11 cellular contexts compared by ENCODE assay signal in genomic region chr14:104197449-104198247, GRCh38. TPM values are rescaled to one million over a fixed set of nuclear protein-coding genes. Genes with fewer than 3 reads are reported as not detected.
"Had no signal": no experiment of that assay in that cellular context is flagged by ENCODE, and none has a peak within 500 bp of the region (broad histone marks: within the 10 kb centered on the region; RNA-seq: fewer than 3 reads in every experiment).

No MANE protein-coding gene starts in this region.

- H3K27ac ChIP-seq: GM23248, HL-60, KMS-11 had no signal

- H3K9ac ChIP-seq: GM23248, KMS-11 had no signal

- H2AFZ ChIP-seq: GM23248 had no signal

- FAIRE-seq: H54 had no signal

- H3K4me3 ChIP-seq: GM23248 had no signal

- H3K4me2 ChIP-seq: KMS-11 had no signal

- DNase-seq: GM23248, GOT3, H9, HCEC 1CT, HFFc6, Karpas-422, KBM-7 had no signal

RNA-seq across cellular contexts. Expression of gene KIF26A, which starts 59.3 kb away (rescaled TPM):
- total RNA-seq: GM23248 had no signal
- polyA plus RNA-seq: GM23248, IgD-negative memory B cell had no signal
